11 cellular contexts compared by ENCODE assay signal in the genomic region with DNA sequence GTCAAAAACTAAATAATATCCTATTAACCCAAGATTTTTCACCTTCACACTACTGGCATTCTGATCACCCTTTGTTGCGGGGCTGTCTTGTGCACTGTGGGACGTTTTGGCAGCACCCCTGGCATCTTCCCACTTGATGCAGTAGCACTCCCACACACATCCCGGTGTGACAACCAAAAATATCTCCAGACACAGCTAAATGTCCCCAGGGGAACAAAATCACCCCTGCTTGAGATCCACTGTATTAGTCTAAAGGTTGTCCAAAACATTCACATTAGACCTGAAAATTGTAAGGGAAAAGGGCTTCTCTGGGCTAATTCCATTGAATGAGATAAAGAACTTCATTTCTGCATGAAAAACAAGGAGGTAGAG. TPM values are rescaled to one million over a fixed set of nuclear protein-coding genes. Genes with fewer than 3 reads are reported as not detected.
DNase-seq lines count a peak whose midpoint lies in the region; ATAC-seq, FAIRE-seq and TF ChIP-seq lines count a peak whose summit lies in the region.
"Had no signal": no experiment of that assay in that cellular context is flagged by ENCODE, and none has a peak within 500 bp of the region (broad histone marks: within the 10 kb centered on the region; RNA-seq: fewer than 3 reads in every experiment).

No MANE protein-coding gene starts in this region.

- no peak overlapping the region for H3K56ac ChIP-seq in H1 (replicated peaks; ENCODE audit: insufficient read length, low read depth, low read length)

- DNase-seq in CD14-positive monocyte (ENCODE audit: low spot score): no peak
- no peak for DNase-seq in H1 (ENCODE audit: low read depth in 1 of 2, low spot score in 2 of 2)
- DNase-seq in effector CD8-positive, alpha-beta T cell (lab: John Stamatoyannopoulos, UW): no peak
- no peak for DNase-seq in COLO829 (ENCODE audit: low spot score)
- no peak for DNase-seq in activated gamma-delta T cell (lab: John Stamatoyannopoulos, UW)
- DNase-seq: NCI-H1417 treated with DMSO at 0.1 percent for 48 hours had no signal

- H4K8ac ChIP-seq in H1 (ENCODE audit: extremely low read depth, insufficient read depth, low read length): no peak overlapping the region

- no peak overlapping the region for H2BK15ac ChIP-seq in H1 (ENCODE audit: low read length)

- H3K9ac ChIP-seq in OCI-LY3 (ENCODE audit: low read length) (peak overlapping the region; percentile 33), H1 (replicated peaks in 1 of 4; ENCODE audit: extremely low read depth in 1 of 4, low read depth in 3 of 4, low read length in 3 of 4) (no peak overlapping the region), neural cell (ENCODE audit: low read length) (no peak overlapping the region)

- H2AFZ ChIP-seq in OCI-LY3 (ENCODE audit: low read depth, low read length): peak overlapping the region; percentile 90; the same call in 1 of the 2 replicates
- 0 out of 2 replicates have a peak overlapping the region, but pooled peaks have one; percentile 16 for H2AFZ ChIP-seq in H1 (ENCODE audit: low read length)
- H2AFZ ChIP-seq in neural cell (ENCODE audit: low read depth, low read length): no peak overlapping the region

- 43% methylated on average over 3 of the region's 3 CpGs; no CpG with 5 or more reads in 1 of the 2 experiments for WGBS in H1 (ENCODE audit: extremely low coverage in 1 of 2, insufficient coverage in 1 of 2, insufficient read length in 1 of 2, insufficient replicate concordance in 2 of 2, low coverage in 1 of 2, low lambda C conversion rate in 2 of 2, missing lambda C conversion rate in 1 of 2), 2 experiments

- H3K14ac ChIP-seq in H1 (ENCODE audit: insufficient read length): no peak overlapping the region

- H3K79me1 ChIP-seq in H1 (ENCODE audit: low read depth, low read length): no peaks in the 10 kb centered on the region

- no peak overlapping the region for H2BK5ac ChIP-seq in H1 (ENCODE audit: low read depth, low read length)

- H3K9me3 ChIP-seq in OCI-LY3 (ENCODE audit: insufficient read depth, low read length) (no peaks in the 10 kb centered on the region), H1 (ENCODE audit: insufficient read depth in 2 of 2, low read depth in 1 of 2, low read length in 1 of 2) (0 out of 4 replicates have a peak, but pooled peaks cover 0 to 5% of the 10 kb centered on the region in 2 experiments), neural cell (ENCODE audit: low read length) (no peaks in the 10 kb centered on the region)
- H3K9me3 ChIP-seq: breast epithelium had no signal

- H3K23me2 ChIP-seq in H1 (ENCODE audit: low read depth, low read length): no peaks in the 10 kb centered on the region

- H3K27ac ChIP-seq in OCI-LY3 (ENCODE audit: low read length): no peak overlapping the region
- H3K27ac ChIP-seq in H1 (ENCODE audit: low read depth, low read length): no peak overlapping the region
- H3K27ac ChIP-seq in neural cell (ENCODE audit: low read length): no peak overlapping the region
- H3K27ac ChIP-seq: breast epithelium had no signal

- peaks cover 5 to 11% of the 10 kb centered on the region in 2 donors for H3K36me3 Mint-ChIP-seq in CD14-positive monocyte

- H3K79me2 ChIP-seq in OCI-LY3 (ENCODE audit: low read length) (no peaks in the 10 kb centered on the region), H1 (ENCODE audit: control insufficient read depth in 1 of 2, insufficient read depth in 2 of 2, low read length in 2 of 2) (no peaks in the 10 kb centered on the region), neural cell (replicated peaks; ENCODE audit: insufficient read depth, low read length) (no peaks in the 10 kb centered on the region)

- intact Hi-C loops in CD14-positive monocyte (cut with micrococcal nuclease): loop anchor here (5.0 to 10.0 kb wide), 4 partner anchors 47 to 293 kb away; a partner anchor contains a TSS

- no peak overlapping the region for H4K5ac ChIP-seq in H1 (ENCODE audit: insufficient read length, low read depth, low read length)

- H3K18ac ChIP-seq in H1 (ENCODE audit: extremely low read depth, low read length): no peak overlapping the region

- no peak for TF ChIP-seq RAD21 in H1 (IDR thresholded peaks at IDR 0.05 in 1 of 2, conservative IDR thresholded peaks at IDR 0.05 in 1 of 2; ENCODE audit: low read depth in 2 of 2, low read length in 2 of 2)
- TF ChIP-seq RAD21 in neural cell (conservative IDR thresholded peaks at IDR 0.05): no peak

- peaks cover 0 to 4% (median 0%) of the 10 kb centered on the region in 3 donors for H3K27me3 Mint-ChIP-seq in CD14-positive monocyte (ENCODE audit: low read depth in 3 of 3)

- TF ChIP-seq EP300 in H1 (IDR thresholded peaks at IDR 0.05; ENCODE audit: borderline replicate concordance in 1 of 2, low read depth in 2 of 2, low read length in 2 of 2) (no peak), neural cell (conservative IDR thresholded peaks at IDR 0.05; ENCODE audit: poor library complexity, severe bottlenecking) (no peak)

- peaks cover 24% of the 10 kb centered on the region for H3K4me1 ChIP-seq in OCI-LY3 (ENCODE audit: low read length)
- peaks cover 0 to 3% (median 0%) of the 10 kb centered on the region in 4 experiments; a peak in 1 of 7 replicates for H3K4me1 ChIP-seq in H1 (replicated peaks in 1 of 4; ENCODE audit: control insufficient read depth in 3 of 4, insufficient read depth in 4 of 4, low read length in 3 of 4)
- H3K4me1 ChIP-seq: breast epithelium had no signal

- peak overlapping the region; percentile 77 for H3K4me2 ChIP-seq in OCI-LY3 (ENCODE audit: low read length)
- H3K4me2 ChIP-seq in H1 (ENCODE audit: insufficient read depth in 1 of 2, low read depth in 2 of 2, low read length in 2 of 2): no peak overlapping the region
- no peak overlapping the region for H3K4me2 ChIP-seq in neural cell (ENCODE audit: low read length)

- no peak overlapping the region for H4K91ac ChIP-seq in H1 (replicated peaks; ENCODE audit: insufficient read length, low read length)

- ATAC-seq in HG03354 (IDR thresholded peaks at IDR 0.05; ENCODE audit: poor library complexity, severe bottlenecking, unreplicated experiment): no peak

- peaks cover 11% of the 10 kb centered on the region; the same call in 1 of the 2 replicates for H3K27me3 ChIP-seq in OCI-LY3 (ENCODE audit: low read depth, low read length)
- no peaks in the 10 kb centered on the region for H3K27me3 ChIP-seq in H1 (replicated peaks in 1 of 4; ENCODE audit: control insufficient read depth in 3 of 4, extremely low read depth in 1 of 4, insufficient read depth in 3 of 4, low read length in 3 of 4)
- H3K27me3 ChIP-seq in neural cell (ENCODE audit: insufficient read depth, low read depth, low read length): no peaks in the 10 kb centered on the region
- H3K27me3 ChIP-seq: breast epithelium had no signal

- no peak for TF ChIP-seq POLR2A in H1 (IDR thresholded peaks at IDR 0.05; ENCODE audit: control extremely low read depth in 1 of 2, low read depth in 2 of 2, low read length in 2 of 2)

- H3F3A ChIP-seq in neural cell (ENCODE audit: insufficient read depth, low read length, poor library complexity, severe bottlenecking): no peaks in the 10 kb centered on the region

- no peak overlapping the region for H3K4ac ChIP-seq in H1 (replicated peaks; ENCODE audit: insufficient read length, low read depth, low read length)

- no peaks in the 10 kb centered on the region for H4K20me1 ChIP-seq in OCI-LY3 (ENCODE audit: insufficient read depth, low read length)
- H4K20me1 ChIP-seq in H1 (replicated peaks in 1 of 2; ENCODE audit: control insufficient read depth in 1 of 2, insufficient read depth in 2 of 2, low read length in 2 of 2): no peaks in the 10 kb centered on the region
- H4K20me1 ChIP-seq in neural cell (ENCODE audit: insufficient read depth): no peaks in the 10 kb centered on the region

- no peaks in the 10 kb centered on the region for H3K9me2 ChIP-seq in neural cell (ENCODE audit: insufficient read depth, low read length)

- H3K4me3 ChIP-seq in OCI-LY3 (ENCODE audit: low read length) (peak overlapping the region; percentile 41), H1 (ENCODE audit: extremely low read depth in 1 of 4, insufficient read depth in 2 of 4, low read depth in 3 of 4, low read length in 4 of 4) (no peak overlapping the region), neural cell (ENCODE audit: low read length) (no peak overlapping the region)
- H3K4me3 ChIP-seq: lung had no signal

- no peak overlapping the region for H3K23ac ChIP-seq in H1 (ENCODE audit: insufficient read length)

- FAIRE-seq in H1 (lab: Jason Lieb, UNC): no peak

- CTCF ChIA-PET in H1 (lab: Charles Lee; ENCODE audit: partially characterized antibody): interaction anchor here (0.6 to 3.5 kb wide), 45 partner anchors 8 to 306 kb away, joined by 3 to 43 read pairs (median 4); no protein-coding TSS in a partner anchor

- peaks cover 0 to 5% (median 3%) of the 10 kb centered on the region in 7 donors for H3K9me3 Mint-ChIP-seq in CD14-positive monocyte

- TF ChIP-seq CTCF in CD14-positive monocyte (IDR thresholded peaks at IDR 0.05): peak; percentile 65
- TF ChIP-seq CTCF in OCI-LY3 (IDR thresholded peaks at IDR 0.05; ENCODE audit: low read depth, low read length): no peak
- no peak for TF ChIP-seq CTCF in H1 (IDR thresholded peaks at IDR 0.05; ENCODE audit: control extremely low read depth in 1 of 3, insufficient read depth in 1 of 3, low read depth in 1 of 3, low read length in 3 of 3)
- TF ChIP-seq CTCF in neural cell (IDR thresholded peaks at IDR 0.05; ENCODE audit: poor library complexity, severe bottlenecking): peak; percentile 38

- H3K36me3 ChIP-seq in OCI-LY3 (replicated peaks; ENCODE audit: low read depth, low read length) (no peaks in the 10 kb centered on the region), H1 (ENCODE audit: control insufficient read depth in 2 of 4, insufficient read depth in 4 of 4, low read length in 3 of 4) (no peaks in the 10 kb centered on the region), neural cell (ENCODE audit: insufficient read depth, low read length) (no peaks in the 10 kb centered on the region)
- H3K36me3 ChIP-seq: breast epithelium had no signal

- POLR2A ChIA-PET in H1 (lab: Charles Lee; ENCODE audit: partially characterized antibody): interaction anchor here (0.6 to 3.5 kb wide), 10 partner anchors 17 to 381 kb away, joined by 3 to 22 read pairs (median 3); a partner anchor contains a TSS

- no peak overlapping the region for H2BK120ac ChIP-seq in H1 (replicated peaks; ENCODE audit: low read depth, low read length)

- peaks cover 42% of the 10 kb centered on the region for H3K4me1 Mint-ChIP-seq in CD14-positive monocyte

- H2AK5ac ChIP-seq in H1 (ENCODE audit: low read depth, low read length): no peak overlapping the region

- no peak overlapping the region for H2BK20ac ChIP-seq in H1 (ENCODE audit: low read length)

- peak overlapping the region; percentile 93 to 97 (median 95) for H3K27ac Mint-ChIP-seq in CD14-positive monocyte

- peak overlapping the region in 1 of 2 donors; percentile 85 for H3K4me3 Mint-ChIP-seq in CD14-positive monocyte

- no peak overlapping the region for H2BK12ac ChIP-seq in H1 (ENCODE audit: low read depth, low read length)

RNA-seq across cellular contexts. Expression of a gene that starts 37.8 kb away (rescaled TPM):
- polyA plus RNA-seq in CD14-positive monocyte (100 to 1,000 TPM in 1 of 2 donors, 10 to 100 TPM in 1; 87.2 to 110 TPM), H1 (2011; rRNA removed) (23.2 and 26.0 TPM in 2 replicates), neural cell (203 and 213 TPM in 2 replicates)
- 35.0 and 37.0 TPM in 2 replicates for total RNA-seq in H1 (2021; fragmentation: NEBNext Ultra II Directional; extraction: Animal tissue kit (Norgen Biotek cat#: 25700))
- polyA plus RNA-seq in H1 (2011; cell fraction: cytosol; rRNA removed): 26.6 TPM
- polyA plus RNA-seq in H1 (2011; cell fraction: nucleus; rRNA removed): 43.8 TPM
- polyA plus RNA-seq in H1 (2012, experiment 1 of 2): 26.9 to 31.0 TPM (median 29.7 TPM) in 4 replicates
- 34.8 TPM for polyA plus RNA-seq in H1 (2012, experiment 2 of 2)
- 30.7 TPM for polyA plus RNA-seq in H1 (2013, experiment 1 of 2)
- 30.3 TPM for polyA plus RNA-seq in H1 (2013, experiment 2 of 2)
- polyA minus RNA-seq in H1 (2011; rRNA and poly(A)+ RNA removed): 11.9 and 12.5 TPM in 2 replicates
- polyA minus RNA-seq in H1 (2011; cell fraction: cytosol; rRNA and poly(A)+ RNA removed): 13.4 TPM
- 19.0 TPM for polyA minus RNA-seq in H1 (2011; cell fraction: nucleus; rRNA and poly(A)+ RNA removed)
- 107 and 109 TPM in 2 replicates for polyA minus RNA-seq in neural cell

RNA-seq across cellular contexts. Expression of a gene that starts 48.4 kb away (rescaled TPM):
- polyA plus RNA-seq in CD14-positive monocyte: 10 to 100 TPM; 20.4 to 26.6 TPM
- total RNA-seq in H1 (2021; fragmentation: NEBNext Ultra II Directional; extraction: Animal tissue kit (Norgen Biotek cat#: 25700)): 114 and 123 TPM in 2 replicates
- 10.2 and 20.7 TPM in 2 replicates for polyA plus RNA-seq in H1 (2011; rRNA removed)
- 33.6 TPM for polyA plus RNA-seq in H1 (2011; cell fraction: cytosol; rRNA removed)
- 3.6 TPM for polyA plus RNA-seq in H1 (2011; cell fraction: nucleus; rRNA removed)
- 122 to 225 TPM (median 147 TPM) in 4 replicates for polyA plus RNA-seq in H1 (2012, experiment 1 of 2)
- polyA plus RNA-seq in H1 (2012, experiment 2 of 2): 10.2 TPM
- 66.2 TPM for polyA plus RNA-seq in H1 (2013, experiment 1 of 2)
- polyA plus RNA-seq in H1 (2013, experiment 2 of 2): 67.9 TPM
- 16.2 and 20.3 TPM in 2 replicates for polyA minus RNA-seq in H1 (2011; rRNA and poly(A)+ RNA removed)
- polyA minus RNA-seq in H1 (2011; cell fraction: cytosol; rRNA and poly(A)+ RNA removed): 18.1 TPM
- polyA minus RNA-seq in H1 (2011; cell fraction: nucleus; rRNA and poly(A)+ RNA removed): 14.0 TPM
- 16.6 and 17.9 TPM in 2 replicates for polyA plus RNA-seq in neural cell
- polyA minus RNA-seq in neural cell: 11.0 and 17.2 TPM in 2 replicates

Comparison
In these comparisons a context has a peak if more than half of its experiments do, and no peak if none do; other contexts are left out.
1. CTCF ChIP-seq: peak in CD14-positive monocyte (single experiment) and neural cell (single experiment); none in OCI-LY3 (single experiment) and H1 (0 of 3).